Comparison of ENCODE assay signal across 9 cellular contexts in genomic region chr11:66841861-66842260, GRCh38. TPM values are rescaled to one million over a fixed set of nuclear protein-coding genes. Genes with fewer than 3 reads are reported as not detected.
DNase-seq lines count a peak whose midpoint lies in the region; ATAC-seq and TF ChIP-seq lines count a peak whose summit lies in the region.
"Had no signal": no experiment of that assay in that cellular context is flagged by ENCODE, and none has a peak within 500 bp of the region (broad histone marks: within the 10 kb centered on the region; RNA-seq: fewer than 3 reads in every experiment).

No MANE protein-coding gene starts in this region.

- CTCF ChIA-PET in activated CD4-positive, alpha-beta T cell treated with anti-CD3 and anti-CD28 coated beads for 36 hours (lab: Charles Lee): interaction anchor here (0.6 to 3.3 kb wide), 10 partner anchors 9 to 478 kb away, joined by 3 to 11 read pairs (median 3); partner anchors contain the start of gene RBM4B

- no peaks in the 10 kb centered on the region for H3K9me3 Mint-ChIP-seq in activated CD4-positive, alpha-beta T cell treated with anti-CD3 and anti-CD28 coated beads for 36 hours (ENCODE audit: low read depth)
- H3K9me3 Mint-ChIP-seq in activated T-helper 1 cell treated with anti-CD3 and anti-CD28 coated beads, Interleukin-12 subunit alpha, Interleukin-12 subunit beta, Interleukin-2, Interleukin-4 antibody, amounts not matched to agents 30 ng/mL and 10 ng/mL and 1 ng/mL, durations not matched to agents 14 hours and 24 hours and 36 hours: no peaks in the 10 kb centered on the region

- no peak for TF ChIP-seq CTCF in GM20000 (IDR thresholded peaks at IDR 0.05; ENCODE audit: extremely low read depth, missing control alignments)

- POLR2A ChIA-PET in activated CD4-positive, alpha-beta T cell treated with anti-CD3 and anti-CD28 coated beads for 36 hours (lab: Charles Lee): no interaction called here

- H3K4me3 ChIP-seq in iPS-18c (ENCODE audit: insufficient read depth, low read depth, low read length) (peak overlapping the region; percentile 94), stomach smooth muscle (ENCODE audit: low read length in 2 of 2) (peak overlapping the region; percentile 99 to 100)

- peak overlapping the region; percentile 92 for H3K4me3 Mint-ChIP-seq in activated CD4-positive, alpha-beta T cell treated with anti-CD3 and anti-CD28 coated beads for 36 hours
- H3K4me3 Mint-ChIP-seq in activated T-helper 1 cell treated with anti-CD3 and anti-CD28 coated beads, Interleukin-12 subunit alpha, Interleukin-12 subunit beta, Interleukin-2, Interleukin-4 antibody, amounts not matched to agents 30 ng/mL and 10 ng/mL and 1 ng/mL, durations not matched to agents 14 hours and 24 hours and 36 hours: peak overlapping the region; percentile 87

- peak overlapping the region; percentile 96 for H3K9ac ChIP-seq in stomach smooth muscle (ENCODE audit: low read length in 2 of 2)

- H3K27me3 Mint-ChIP-seq in activated CD4-positive, alpha-beta T cell treated with anti-CD3 and anti-CD28 coated beads for 36 hours: no peaks in the 10 kb centered on the region
- no peaks in the 10 kb centered on the region for H3K27me3 Mint-ChIP-seq in activated T-helper 1 cell treated with anti-CD3 and anti-CD28 coated beads, Interleukin-12 subunit alpha, Interleukin-12 subunit beta, Interleukin-2, Interleukin-4 antibody, amounts not matched to agents 30 ng/mL and 10 ng/mL and 1 ng/mL, durations not matched to agents 14 hours and 24 hours and 36 hours (ENCODE audit: insufficient read depth)

- no peak overlapping the region for H3K27ac ChIP-seq in stomach smooth muscle (ENCODE audit: low read length)

- no peak for ATAC-seq in activated CD4-positive, alpha-beta T cell treated with anti-CD3 and anti-CD28 coated beads for 36 hours
- ATAC-seq in GM21717 (IDR thresholded peaks at IDR 0.05; ENCODE audit: unreplicated experiment): no peak

- H3K4me1 ChIP-seq in stomach smooth muscle (ENCODE audit: control insufficient read depth, insufficient read depth, low read length): peaks cover 35% of the 10 kb centered on the region

- H3K36me3 ChIP-seq in stomach smooth muscle (ENCODE audit: control insufficient read depth in 2 of 2, insufficient read depth in 2 of 2, low read length in 2 of 2): peaks cover 0 to 18% of the 10 kb centered on the region in 2 donors

- H3K27me3 ChIP-seq in stomach smooth muscle (ENCODE audit: control insufficient read depth in 1 of 2, insufficient read depth in 2 of 2, low read length in 2 of 2): no peaks in the 10 kb centered on the region

- peaks cover 32% of the 10 kb centered on the region for H3K36me3 Mint-ChIP-seq in activated CD4-positive, alpha-beta T cell treated with anti-CD3 and anti-CD28 coated beads for 36 hours (ENCODE audit: low read depth)
- peaks cover 21% of the 10 kb centered on the region for H3K36me3 Mint-ChIP-seq in activated T-helper 1 cell treated with anti-CD3 and anti-CD28 coated beads, Interleukin-12 subunit alpha, Interleukin-12 subunit beta, Interleukin-2, Interleukin-4 antibody, amounts not matched to agents 30 ng/mL and 10 ng/mL and 1 ng/mL, durations not matched to agents 14 hours and 24 hours and 36 hours (ENCODE audit: low read depth)

- peaks cover 51% of the 10 kb centered on the region for H3K4me1 Mint-ChIP-seq in activated CD4-positive, alpha-beta T cell treated with anti-CD3 and anti-CD28 coated beads for 36 hours
- peaks cover 32% of the 10 kb centered on the region for H3K4me1 Mint-ChIP-seq in activated T-helper 1 cell treated with anti-CD3 and anti-CD28 coated beads, Interleukin-12 subunit alpha, Interleukin-12 subunit beta, Interleukin-2, Interleukin-4 antibody, amounts not matched to agents 30 ng/mL and 10 ng/mL and 1 ng/mL, durations not matched to agents 14 hours and 24 hours and 36 hours (ENCODE audit: low read depth)

- no peak for DNase-seq in activated CD4-positive, alpha-beta T cell treated with anti-CD3 and anti-CD28 coated beads for 36 hours
- DNase-seq in activated CD4-positive, alpha-beta T cell treated with anti-CD3 and anti-CD28 coated beads, Interleukin-2, amount 50 U/mL, for 1 hour: no peak
- no peak for DNase-seq in activated T-helper 1 cell treated with anti-CD3 and anti-CD28 coated beads, Interleukin-12 subunit alpha, Interleukin-12 subunit beta, Interleukin-2, Interleukin-4 antibody, amounts not matched to agents 30 ng/mL and 10 ng/mL and 1 ng/mL, durations not matched to agents 14 hours and 24 hours and 36 hours (ENCODE audit: low spot score)
- no peak for DNase-seq in GM20000 (ENCODE audit: low spot score)
- no peak for DNase-seq in SK-N-DZ (ENCODE audit: low spot score)
- DNase-seq: SIG-M5 had no signal

- H3K9me3 ChIP-seq in iPS-18c (ENCODE audit: control insufficient read depth, insufficient read depth, low read length) (peaks cover 4% of the 10 kb centered on the region), stomach smooth muscle (ENCODE audit: control insufficient read depth in 2 of 2, low read length in 2 of 2) (no peaks in the 10 kb centered on the region)

- H3K27ac Mint-ChIP-seq in activated CD4-positive, alpha-beta T cell treated with anti-CD3 and anti-CD28 coated beads for 36 hours: peak overlapping the region; percentile 90
- peak overlapping the region; percentile 79 for H3K27ac Mint-ChIP-seq in activated T-helper 1 cell treated with anti-CD3 and anti-CD28 coated beads, Interleukin-12 subunit alpha, Interleukin-12 subunit beta, Interleukin-2, Interleukin-4 antibody, amounts not matched to agents 30 ng/mL and 10 ng/mL and 1 ng/mL, durations not matched to agents 14 hours and 24 hours and 36 hours

- intact Hi-C loops in activated CD4-positive, alpha-beta T cell treated with anti-CD3 and anti-CD28 coated beads for 36 hours (cut with DNase I, micrococcal nuclease): loop anchor here (2.0 to 5.0 kb wide), 5 partner anchors 95 to 1619 kb away; partner anchors contain the start of genes CCDC87 (in 1 of the 2), CCS (in 1 of the 2), NDUFV1 (in 1 of the 2) and NPAS4 (in 1 of the 2)
- intact Hi-C loops in activated T-helper 1 cell treated with anti-CD3 and anti-CD28 coated beads, Interleukin-12 subunit alpha, Interleukin-12 subunit beta, Interleukin-2, Interleukin-4 antibody, amounts not matched to agents 30 ng/mL and 10 ng/mL and 1 ng/mL, durations not matched to agents 14 hours and 24 hours and 36 hours (cut with micrococcal nuclease): loop anchor here (2.0 to 10.0 kb wide), 6 partner anchors 203 to 493 kb away; partner anchors contain the start of genes CCDC87, CCS, DPP3 and PELI3

RNA-seq across cellular contexts. Expression of gene RCE1, which starts 1.4 kb away (rescaled TPM):
- 10 to 100 TPM; 24.9 to 25.6 TPM for total RNA-seq in activated CD4-positive, alpha-beta T cell treated with anti-CD3 and anti-CD28 coated beads for 36 hours
- 30.9 and 34.4 TPM in 2 replicates for total RNA-seq in activated T-helper 1 cell treated with anti-CD3 and anti-CD28 coated beads, Interleukin-12 subunit alpha, Interleukin-12 subunit beta, Interleukin-2, Interleukin-4 antibody, amounts not matched to agents 30 ng/mL and 10 ng/mL and 1 ng/mL, durations not matched to agents 14 hours and 24 hours and 36 hours
- polyA plus RNA-seq in SK-N-DZ (2014; cell fraction: cytosol; rRNA removed): 25.7 and 35.1 TPM in 2 replicates
- polyA plus RNA-seq in SK-N-DZ (2014; cell fraction: nucleus; rRNA removed): 57.7 and 67.7 TPM in 2 replicates

RNA-seq across cellular contexts. Expression of gene LRFN4, which starts 15.0 kb away (rescaled TPM):
- 10 to 100 TPM; 19.2 to 22.7 TPM for total RNA-seq in activated CD4-positive, alpha-beta T cell treated with anti-CD3 and anti-CD28 coated beads for 36 hours
- 48.4 and 49.6 TPM in 2 replicates for total RNA-seq in activated T-helper 1 cell treated with anti-CD3 and anti-CD28 coated beads, Interleukin-12 subunit alpha, Interleukin-12 subunit beta, Interleukin-2, Interleukin-4 antibody, amounts not matched to agents 30 ng/mL and 10 ng/mL and 1 ng/mL, durations not matched to agents 14 hours and 24 hours and 36 hours
- polyA plus RNA-seq in SK-N-DZ (2014; cell fraction: cytosol; rRNA removed): 34.8 and 35.5 TPM in 2 replicates
- 64.6 and 71.5 TPM in 2 replicates for polyA plus RNA-seq in SK-N-DZ (2014; cell fraction: nucleus; rRNA removed)
